8 cellular contexts compared by ENCODE assay signal in genomic region chr13:34941835-34942731, GRCh38. TPM values are rescaled to one million over a fixed set of nuclear protein-coding genes. Genes with fewer than 3 reads are reported as not detected.
DNase-seq lines count a peak whose midpoint lies in the region; ATAC-seq and TF ChIP-seq lines count a peak whose summit lies in the region.

Gene NBEA, plus strand, starts transcription at chr13:34942270. Its CDS starts 551 bp downstream, at chr13:34942821.

- no peaks in the 10 kb centered on the region for H3K9me3 ChIP-seq in CD4-positive, CD25-positive, alpha-beta regulatory T cell (ENCODE audit: control insufficient read depth in 2 of 2, low read length in 2 of 2)
- no peaks in the 10 kb centered on the region for H3K9me3 ChIP-seq in mononuclear cell (ENCODE audit: low read depth, low read length)

- peak; percentile 50 to 72 (median 65) for DNase-seq in CD4-positive, CD25-positive, alpha-beta regulatory T cell
- DNase-seq in NOMO-1 treated with dmso at 0.1 percent for 144 hours (lab: John Stamatoyannopoulos, UW; ENCODE audit: unreplicated experiment) (peak; percentile 28), activated T-cell treated with anti-CD3 and anti-CD28 coated beads for 24 hours (ENCODE audit: low read depth) (peak; percentile 64), epithelial cell of esophagus (ENCODE audit: low read depth) (peak; percentile 22)
- DNase-seq in stimulated activated CD8-positive, alpha-beta memory T cell treated with anti-CD3 and anti-CD28 coated beads, Interleukin-4, amount 100 ng/mL, for 1 hour (ENCODE audit: low read depth in 2 of 2, low spot score in 1 of 2) = peak; percentile 35 to 58

- no peak for TF ChIP-seq CTCF in epithelial cell of esophagus (IDR thresholded peaks at IDR 0.05; ENCODE audit: insufficient read depth, low read depth, low read length, missing control alignments)

- no peaks in the 10 kb centered on the region for H3K9me3 Mint-ChIP-seq in CD4-positive, CD25-positive, alpha-beta regulatory T cell

- H3K36me3 Mint-ChIP-seq in CD4-positive, CD25-positive, alpha-beta regulatory T cell = no peaks in the 10 kb centered on the region

- H3K27me3 Mint-ChIP-seq in CD4-positive, CD25-positive, alpha-beta regulatory T cell = peaks cover 26% of the 10 kb centered on the region

- no peaks in the 10 kb centered on the region for H3K36me3 ChIP-seq in CD4-positive, CD25-positive, alpha-beta regulatory T cell (ENCODE audit: control insufficient read depth, insufficient read depth, low read length)

- H3K27ac ChIP-seq in CD4-positive, CD25-positive, alpha-beta regulatory T cell (ENCODE audit: insufficient read depth, low read length, poor library complexity, severe bottlenecking) = no peak within 1 kb of the TSS

- H3K4me3 ChIP-seq in CD4-positive, CD25-positive, alpha-beta regulatory T cell (ENCODE audit: low read depth, low read length) = no peak within 1 kb of the TSS
- H3K4me3 ChIP-seq in epithelial cell of esophagus (ENCODE audit: low read length) (peak within 1 kb of the TSS; percentile 34), mononuclear cell (ENCODE audit: low read length) (peak within 1 kb of the TSS; percentile 44)

- H3K4me1 Mint-ChIP-seq in CD4-positive, CD25-positive, alpha-beta regulatory T cell = peaks cover 9 to 26% (median 10%) of the 10 kb centered on the region in 4 donors

- peak; percentile 43 to 44 for ATAC-seq in CD4-positive, CD25-positive, alpha-beta regulatory T cell (ENCODE audit: low read depth in 2 of 2)
- ATAC-seq in GM19452 (IDR thresholded peaks at IDR 0.05; ENCODE audit: unreplicated experiment) (peak; percentile 75), HG03571 (IDR thresholded peaks at IDR 0.05; ENCODE audit: unreplicated experiment) (peak; percentile 64)

- H3K4me3 Mint-ChIP-seq in CD4-positive, CD25-positive, alpha-beta regulatory T cell = peak within 1 kb of the TSS; percentile 84 to 93 (median 89)

- peaks cover 31% of the 10 kb centered on the region for H3K27me3 ChIP-seq in CD4-positive, CD25-positive, alpha-beta regulatory T cell (ENCODE audit: control insufficient read depth, insufficient read depth, low read length)
- peaks cover 44% of the 10 kb centered on the region for H3K27me3 ChIP-seq in mononuclear cell (ENCODE audit: insufficient read depth, low read length)

- peaks cover 10% of the 10 kb centered on the region for H3K4me1 ChIP-seq in CD4-positive, CD25-positive, alpha-beta regulatory T cell (ENCODE audit: control insufficient read depth, insufficient read depth, low read length, poor library complexity, severe bottlenecking)
- H3K4me1 ChIP-seq in mononuclear cell (ENCODE audit: insufficient read depth, low read length) = peaks cover 8% of the 10 kb centered on the region

- peak within 1 kb of the TSS in 1 of 3 donors; percentile 80 for H3K27ac Mint-ChIP-seq in CD4-positive, CD25-positive, alpha-beta regulatory T cell

RNA-seq across cellular contexts. Expression of gene NBEA, which starts in this region (rescaled TPM):
- total RNA-seq in CD4-positive, CD25-positive, alpha-beta regulatory T cell = 1.1 TPM
- polyA plus RNA-seq in CD4-positive, CD25-positive, alpha-beta regulatory T cell = under 1 TPM; 0.02 to 0.70 (median 0.25) TPM
- total RNA-seq in mononuclear cell = 3.3 TPM
